8 cellular contexts compared by ENCODE assay signal in genomic region chr19:47419037-47419783, GRCh38. TPM values are rescaled to one million over a fixed set of nuclear protein-coding genes. Genes with fewer than 3 reads are reported as not detected.
DNase-seq lines count a peak whose midpoint lies in the region; ATAC-seq and TF ChIP-seq lines count a peak whose summit lies in the region.

Gene MEIS3 (minus strand): TSS chr19:47419527. CDS start chr19:47419081, 446 bp downstream.

- CTCF ChIA-PET in CD4-positive, alpha-beta memory T cell (lab: Charles Lee; ENCODE audit: partially characterized antibody), result interaction anchor here (0.9 to 1.6 kb wide), 2 partner anchors 9 to 17 kb away, joined by 3 to 4 read pairs; no protein-coding TSS in a partner anchor

- ATAC-seq in GM21390 (IDR thresholded peaks at IDR 0.05; ENCODE audit: unreplicated experiment), result no peak

- H3K27ac ChIP-seq in CD4-positive, alpha-beta memory T cell (ENCODE audit: low read depth, low read length), result no peak within 1 kb of the TSS
- peak within 1 kb of the TSS in 3 of 4 donors; percentile 19 to 68 (median 49) for H3K27ac ChIP-seq in esophagus squamous epithelium

- no peaks in the 10 kb centered on the region for H3K9me3 ChIP-seq in CD4-positive, alpha-beta memory T cell (ENCODE audit: control insufficient read depth in 1 of 2, low read length in 2 of 2)
- H3K9me3 ChIP-seq in NT2/D1 (ENCODE audit: insufficient read depth, low read length) (no peaks in the 10 kb centered on the region), esophagus squamous epithelium (no peaks in the 10 kb centered on the region)

- TF ChIP-seq CTCF in esophagus squamous epithelium (IDR thresholded peaks at IDR 0.05) (no peak), osteocyte (IDR thresholded peaks at IDR 0.05) (no peak)

- no peak within 1 kb of the TSS for H3K4me3 ChIP-seq in CD4-positive, alpha-beta memory T cell (ENCODE audit: low read length in 2 of 2)
- H3K4me3 ChIP-seq in NT2/D1 (ENCODE audit: insufficient read length, low read depth) (peak within 1 kb of the TSS; percentile 69), esophagus squamous epithelium (peak within 1 kb of the TSS; percentile 10 to 69 (median 47))

- POLR2A ChIA-PET in CD4-positive, alpha-beta memory T cell (lab: Charles Lee; ENCODE audit: partially characterized antibody), result no interaction called here

- DNase-seq in CD4-positive, alpha-beta memory T cell, result no peak
- DNase-seq in NT2/D1 (ENCODE audit: low read depth, low spot score), result no peak
- DNase-seq in esophagus squamous epithelium (lab: John Stamatoyannopoulos, UW), result no peak
- no peak for DNase-seq in osteocyte (ENCODE audit: extremely low spot score, unreplicated experiment)
- DNase-seq in activated effector memory CD4-positive, alpha-beta T cell treated with anti-CD3 and anti-CD28 coated beads, Interleukin-2, amount 50 U/mL, for 16 hours, result no peak
- no peak for DNase-seq in NOMO-1 treated with dmso at 0.1 percent for 144 hours (lab: John Stamatoyannopoulos, UW; ENCODE audit: unreplicated experiment)
- no peak for DNase-seq in hepatic stellate cell (ENCODE audit: low spot score)

- H3K4me1 Mint-ChIP-seq in CD4-positive, alpha-beta memory T cell, result peaks cover 32 to 50% (median 41%) of the 10 kb centered on the region in 4 donors
- H3K4me1 Mint-ChIP-seq in osteocyte (ENCODE audit: unreplicated experiment), result peaks cover 43% of the 10 kb centered on the region

- intact Hi-C loops in CD4-positive, alpha-beta memory T cell (cut with micrococcal nuclease), result no loop called here
- intact Hi-C loops in esophagus squamous epithelium (cut with DNase I), result no loop called here

- peak within 1 kb of the TSS in 2 of 7 donors; percentile 42 to 83 for H3K27ac Mint-ChIP-seq in CD4-positive, alpha-beta memory T cell
- peak within 1 kb of the TSS; percentile 12 for H3K27ac Mint-ChIP-seq in osteocyte (ENCODE audit: unreplicated experiment)

- TF ChIP-seq POLR2A in esophagus squamous epithelium (IDR thresholded peaks at IDR 0.05), result no peak

- peaks cover 0 to 9% of the 10 kb centered on the region in 2 donors for H3K36me3 Mint-ChIP-seq in CD4-positive, alpha-beta memory T cell
- H3K36me3 Mint-ChIP-seq in osteocyte (ENCODE audit: unreplicated experiment), result peaks cover 5% of the 10 kb centered on the region

- H3K9ac ChIP-seq in NT2/D1 (ENCODE audit: insufficient read length, low read depth), result peak within 1 kb of the TSS; percentile 81

- no peaks in the 10 kb centered on the region for H3K36me3 ChIP-seq in CD4-positive, alpha-beta memory T cell (ENCODE audit: insufficient read depth, low read length)
- peaks cover 9% of the 10 kb centered on the region for H3K36me3 ChIP-seq in NT2/D1 (ENCODE audit: insufficient read depth, insufficient read length, low read length)
- H3K36me3 ChIP-seq in esophagus squamous epithelium, result no peaks in the 10 kb centered on the region

- H3K27me3 ChIP-seq in CD4-positive, alpha-beta memory T cell (ENCODE audit: insufficient read depth, low read length), result peaks cover 56% of the 10 kb centered on the region
- H3K27me3 ChIP-seq in NT2/D1 (ENCODE audit: insufficient read depth, insufficient read length) (peaks cover 53% of the 10 kb centered on the region), esophagus squamous epithelium (peaks cover 0 to 100% (median 28%) of the 10 kb centered on the region in 4 donors)

- peaks cover 40% of the 10 kb centered on the region for H3K4me1 ChIP-seq in CD4-positive, alpha-beta memory T cell (ENCODE audit: insufficient read depth, low read length)
- H3K4me1 ChIP-seq in NT2/D1 (ENCODE audit: insufficient read depth, insufficient read length), result peaks cover 9% of the 10 kb centered on the region
- peaks cover 7 to 44% (median 12%) of the 10 kb centered on the region in 3 donors for H3K4me1 ChIP-seq in esophagus squamous epithelium

- H3K27me3 Mint-ChIP-seq in CD4-positive, alpha-beta memory T cell, result peaks cover 58 to 62% of the 10 kb centered on the region in 2 donors
- peaks cover 33% of the 10 kb centered on the region for H3K27me3 Mint-ChIP-seq in osteocyte (ENCODE audit: unreplicated experiment)

- peak within 1 kb of the TSS; percentile 35 to 78 (median 59) for H3K4me3 Mint-ChIP-seq in CD4-positive, alpha-beta memory T cell
- H3K4me3 Mint-ChIP-seq in osteocyte (ENCODE audit: unreplicated experiment), result peak within 1 kb of the TSS; percentile 77

- 0 to 2% methylated on average over 5 to 13 of the region's 69 CpGs for WGBS in esophagus squamous epithelium, 2 donors

- H3K9me3 Mint-ChIP-seq in CD4-positive, alpha-beta memory T cell, result peaks cover 0 to 8% (median 0%) of the 10 kb centered on the region in 8 donors
- no peaks in the 10 kb centered on the region for H3K9me3 Mint-ChIP-seq in osteocyte (ENCODE audit: unreplicated experiment)

RNA-seq across cellular contexts. Expression of gene MEIS3, which starts in this region (rescaled TPM):
- total RNA-seq in CD4-positive, alpha-beta memory T cell, result under 1 TPM in 1 of 2 experiments, not detected in 1; 0.35 TPM
- under 1 TPM in 1 of 2 donors, not detected in 1; 0.71 TPM for polyA plus RNA-seq in CD4-positive, alpha-beta memory T cell
- total RNA-seq in esophagus squamous epithelium (10 to 100 TPM in 1 of 4 donors, 1 to 10 TPM in 3; 1.0 to 13.5 (median 3.9) TPM), osteocyte (93.8 and 99.0 TPM in 2 replicates)

Comparison
In these comparisons a context has a peak if more than half of its experiments do, and no peak if none do; other contexts are left out.
1. H3K4me3 ChIP-seq: peak in NT2/D1 (single experiment) and esophagus squamous epithelium (4 of 4); none in CD4-positive, alpha-beta memory T cell (0 of 2).